Comparison of ENCODE assay signal across 9 cellular contexts in genomic region chr18:25561923-25562322, GRCh38.
DNase-seq lines count a peak whose midpoint lies in the region; ATAC-seq, FAIRE-seq and TF ChIP-seq lines count a peak whose summit lies in the region.
"Had no signal": no experiment of that assay in that cellular context is flagged by ENCODE, and none has a peak within 500 bp of the region (broad histone marks: within the 10 kb centered on the region; RNA-seq: fewer than 3 reads in every experiment).

No MANE protein-coding gene starts in this region.

- ATAC-seq in activated CD8-positive, alpha-beta T cell treated with anti-CD3 and anti-CD28 coated beads for 36 hours = no peak
- no peak for ATAC-seq in activated CD8-positive, alpha-beta T cell treated with anti-CD3 and anti-CD28 coated beads, Interleukin-2, amount 10 ng/mL, durations not matched to agents 7 days and 5 days
- no peak for ATAC-seq in HG03025 (IDR thresholded peaks at IDR 0.05; ENCODE audit: low FRiP score, unreplicated experiment)

- no peaks in the 10 kb centered on the region for H3K36me3 ChIP-seq in MM.1S (replicated peaks; ENCODE audit: insufficient read depth, low read length)
- H3K36me3 ChIP-seq in small intestine (ENCODE audit: control insufficient read depth in 2 of 2, insufficient read depth in 2 of 2, low read length in 2 of 2) = no peaks in the 10 kb centered on the region

- no peaks in the 10 kb centered on the region for H3K4me1 Mint-ChIP-seq in activated CD8-positive, alpha-beta T cell treated with anti-CD3 and anti-CD28 coated beads for 36 hours (ENCODE audit: low read depth)
- H3K4me1 Mint-ChIP-seq in activated CD8-positive, alpha-beta T cell treated with anti-CD3 and anti-CD28 coated beads, Interleukin-2, amount 10 ng/mL, durations not matched to agents 7 days and 5 days (ENCODE audit: low read depth) = no peaks in the 10 kb centered on the region

- no peaks in the 10 kb centered on the region for H3K79me2 ChIP-seq in MM.1S (ENCODE audit: low read length)

- no peak overlapping the region for H3K27ac Mint-ChIP-seq in activated CD8-positive, alpha-beta T cell treated with anti-CD3 and anti-CD28 coated beads for 36 hours
- H3K27ac Mint-ChIP-seq in activated CD8-positive, alpha-beta T cell treated with anti-CD3 and anti-CD28 coated beads, Interleukin-2, amount 10 ng/mL, durations not matched to agents 7 days and 5 days = no peak overlapping the region

- CTCF ChIA-PET in activated CD8-positive, alpha-beta T cell treated with anti-CD3 and anti-CD28 coated beads for 36 hours (lab: Charles Lee) = no interaction called here
- CTCF ChIA-PET in activated CD8-positive, alpha-beta T cell treated with anti-CD3 and anti-CD28 coated beads, Interleukin-2, amount 10 ng/mL, durations not matched to agents 7 days and 5 days (lab: Charles Lee) = no interaction called here

- H3F3A ChIP-seq in MM.1S (ENCODE audit: insufficient read depth, low read length) = no peaks in the 10 kb centered on the region

- TF ChIP-seq CTCF in activated CD8-positive, alpha-beta T cell treated with anti-CD3 and anti-CD28 coated beads for 36 hours (IDR thresholded peaks at IDR 0.05) = no peak
- peak; percentile 24 for TF ChIP-seq CTCF in MM.1S (IDR thresholded peaks at IDR 0.05; ENCODE audit: low read length)
- peak; percentile 40 for TF ChIP-seq CTCF in choroid plexus epithelial cell (conservative IDR thresholded peaks at IDR 0.05; ENCODE audit: low read depth, low read length)

- H3K4me1 ChIP-seq in MM.1S (ENCODE audit: low read length) = no peaks in the 10 kb centered on the region
- no peaks in the 10 kb centered on the region for H3K4me1 ChIP-seq in small intestine (ENCODE audit: control insufficient read depth in 2 of 2, insufficient read depth in 1 of 2, low read depth in 1 of 2, low read length in 1 of 2)

- H3K4me2 ChIP-seq in MM.1S (ENCODE audit: low read depth, low read length) = no peak overlapping the region

- H3K27me3 ChIP-seq in MM.1S (replicated peaks; ENCODE audit: insufficient read depth, low read length) (no peaks in the 10 kb centered on the region), small intestine (ENCODE audit: control insufficient read depth in 2 of 2, insufficient read depth in 2 of 2, low read length in 2 of 2) (no peaks in the 10 kb centered on the region)

- H3K27ac ChIP-seq in MM.1S (ENCODE audit: low read length) (no peak overlapping the region), small intestine (ENCODE audit: low read depth in 1 of 2, low read length in 1 of 2) (no peak overlapping the region)

- no peaks in the 10 kb centered on the region for H3K9me3 Mint-ChIP-seq in activated CD8-positive, alpha-beta T cell treated with anti-CD3 and anti-CD28 coated beads for 36 hours
- H3K9me3 Mint-ChIP-seq in activated CD8-positive, alpha-beta T cell treated with anti-CD3 and anti-CD28 coated beads, Interleukin-2, amount 10 ng/mL, durations not matched to agents 7 days and 5 days (ENCODE audit: insufficient read depth) = no peaks in the 10 kb centered on the region

- DNase-seq in activated CD8-positive, alpha-beta T cell treated with anti-CD3 and anti-CD28 coated beads for 36 hours = peak; percentile 4
- DNase-seq in activated CD8-positive, alpha-beta T cell treated with anti-CD3 and anti-CD28 coated beads, Interleukin-2, amount 10 ng/mL, durations not matched to agents 7 days and 5 days = no peak
- DNase-seq in MM.1S (peak; percentile 31), choroid plexus epithelial cell (ENCODE audit: low read depth) (peak; percentile 50), small intestine (peak; percentile 8), hippocampal formation (lab: John Stamatoyannopoulos, UW) (no peak), medulla oblongata (ENCODE audit: extremely low spot score) (no peak)
- DNase-seq: GF-D8 had no signal

- H3K9me3 ChIP-seq in MM.1S (replicated peaks; ENCODE audit: insufficient read depth, low read length) = no peaks in the 10 kb centered on the region
- no peaks in the 10 kb centered on the region for H3K9me3 ChIP-seq in small intestine (ENCODE audit: control insufficient read depth, low read depth)

- H3K4me3 Mint-ChIP-seq in activated CD8-positive, alpha-beta T cell treated with anti-CD3 and anti-CD28 coated beads for 36 hours = no peak overlapping the region
- no peak overlapping the region for H3K4me3 Mint-ChIP-seq in activated CD8-positive, alpha-beta T cell treated with anti-CD3 and anti-CD28 coated beads, Interleukin-2, amount 10 ng/mL, durations not matched to agents 7 days and 5 days

- no peaks in the 10 kb centered on the region for H4K20me1 ChIP-seq in MM.1S (ENCODE audit: insufficient read depth, low read length)

- intact Hi-C loops in activated CD8-positive, alpha-beta T cell treated with anti-CD3 and anti-CD28 coated beads for 36 hours (cut with micrococcal nuclease) = loop anchor here (10.0 kb wide), 1 partner anchor 273 kb away; no protein-coding TSS in a partner anchor

- H3K9ac ChIP-seq in MM.1S (ENCODE audit: low read length) = no peak overlapping the region

- H3K9me2 ChIP-seq in MM.1S (replicated peaks; ENCODE audit: insufficient read depth, low read length) = no peaks in the 10 kb centered on the region

- H2AFZ ChIP-seq in MM.1S (ENCODE audit: low read length) = no peak overlapping the region

- no peaks in the 10 kb centered on the region for H3K36me3 Mint-ChIP-seq in activated CD8-positive, alpha-beta T cell treated with anti-CD3 and anti-CD28 coated beads for 36 hours (ENCODE audit: low read depth)
- H3K36me3 Mint-ChIP-seq in activated CD8-positive, alpha-beta T cell treated with anti-CD3 and anti-CD28 coated beads, Interleukin-2, amount 10 ng/mL, durations not matched to agents 7 days and 5 days (ENCODE audit: low read depth) = no peaks in the 10 kb centered on the region

- 62 to 68% (median 63%) methylated on average over 6 of the region's 6 CpGs for WGBS in small intestine, 3 donors

- no peak for FAIRE-seq in small intestine (lab: Jason Lieb, UNC)

- H3K4me3 ChIP-seq in MM.1S (ENCODE audit: low read length) (no peak overlapping the region), choroid plexus epithelial cell (ENCODE audit: low read depth, low read length) (no peak overlapping the region), small intestine (ENCODE audit: low read depth in 1 of 2, low read length in 2 of 2) (no peak overlapping the region)

- H3K27me3 Mint-ChIP-seq in activated CD8-positive, alpha-beta T cell treated with anti-CD3 and anti-CD28 coated beads for 36 hours = no peaks in the 10 kb centered on the region
- no peaks in the 10 kb centered on the region for H3K27me3 Mint-ChIP-seq in activated CD8-positive, alpha-beta T cell treated with anti-CD3 and anti-CD28 coated beads, Interleukin-2, amount 10 ng/mL, durations not matched to agents 7 days and 5 days (ENCODE audit: low read depth)

- POLR2A ChIA-PET in activated CD8-positive, alpha-beta T cell treated with anti-CD3 and anti-CD28 coated beads for 36 hours (lab: Charles Lee) = no interaction called here
- POLR2A ChIA-PET in activated CD8-positive, alpha-beta T cell treated with anti-CD3 and anti-CD28 coated beads, Interleukin-2, amount 10 ng/mL, durations not matched to agents 7 days and 5 days (lab: Charles Lee) = no interaction called here

Comparison
In these comparisons a context has a peak if more than half of its experiments do, and no peak if none do; other contexts are left out.
1. DNase-seq: peak in activated CD8-positive, alpha-beta T cell treated with anti-CD3 and anti-CD28 coated beads for 36 hours (single experiment), MM.1S (single experiment), choroid plexus epithelial cell (single experiment) and small intestine (single experiment); none in activated CD8-positive, alpha-beta T cell treated with anti-CD3 and anti-CD28 coated beads, Interleukin-2, amount 10 ng/mL, durations not matched to agents 7 days and 5 days (single experiment), hippocampal formation (0 of 2) and medulla oblongata (single experiment).